ENCODE assay signal across 8 cellular contexts in genomic region chr4:140253556-140254027, GRCh38.
DNase-seq lines count a peak whose midpoint lies in the region; ATAC-seq and TF ChIP-seq lines count a peak whose summit lies in the region.

No MANE protein-coding gene starts in this region.

- intact Hi-C loops in thyroid gland (cut with DNase I), result loop anchor here (2.0 to 5.0 kb wide), 4 partner anchors 101 to 519 kb away; no protein-coding TSS in a partner anchor

- peak overlapping the region; percentile 73 for H3K4me3 Mint-ChIP-seq in activated T-cell treated with anti-CD3 and anti-CD28 coated beads, Interleukin-2, amount 50 U/mL, for 4 hours
- H3K4me3 Mint-ChIP-seq in activated naive CD8-positive, alpha-beta T cell treated with anti-CD3 and anti-CD28 coated beads, Interleukin-2, amount 50 U/mL, for 24 hours, result peak overlapping the region; percentile 54
- peak overlapping the region; percentile 54 for H3K4me3 Mint-ChIP-seq in mesothelial cell of epicardium

- no peaks in the 10 kb centered on the region for H3K9me3 ChIP-seq in thyroid gland

- no peak for DNase-seq in activated T-cell treated with anti-CD3 and anti-CD28 coated beads, Interleukin-2, amount 50 U/mL, for 4 hours
- DNase-seq in activated T-cell treated with anti-CD3 and anti-CD28 coated beads, Interleukin-2, amount 50 U/mL, for 48 hours, result no peak
- no peak for DNase-seq in activated naive CD8-positive, alpha-beta T cell treated with anti-CD3 and anti-CD28 coated beads, Interleukin-2, amount 50 U/mL, for 24 hours
- DNase-seq in mesothelial cell of epicardium (ENCODE audit: low spot score in 2 of 2, unreplicated experiment in 2 of 2) (no peak), thyroid gland (no peak), DMS79 (lab: John Stamatoyannopoulos, UW) (no peak), NCI-H226 (no peak)

- peak overlapping the region; percentile 6 for H3K27ac Mint-ChIP-seq in activated naive CD8-positive, alpha-beta T cell treated with anti-CD3 and anti-CD28 coated beads, Interleukin-2, amount 50 U/mL, for 24 hours
- H3K27ac Mint-ChIP-seq in mesothelial cell of epicardium, result peak overlapping the region; percentile 70

- H3K27me3 ChIP-seq in thyroid gland, result no peaks in the 10 kb centered on the region

- no peak for TF ChIP-seq CTCF in mesothelial cell of epicardium (IDR thresholded peaks at IDR 0.05; ENCODE audit: unreplicated experiment)
- TF ChIP-seq CTCF in thyroid gland (IDR thresholded peaks at IDR 0.05), result no peak

- no peaks in the 10 kb centered on the region for H3K36me3 ChIP-seq in thyroid gland

- H3K4me3 ChIP-seq in thyroid gland (replicated peaks in 1 of 3), result peak overlapping the region in 1 of 3 donors; percentile 64

- peaks cover 4% of the 10 kb centered on the region for H3K4me1 Mint-ChIP-seq in activated T-cell treated with anti-CD3 and anti-CD28 coated beads, Interleukin-2, amount 50 U/mL, for 4 hours (ENCODE audit: low read depth)
- peaks cover 31% of the 10 kb centered on the region for H3K4me1 Mint-ChIP-seq in activated naive CD8-positive, alpha-beta T cell treated with anti-CD3 and anti-CD28 coated beads, Interleukin-2, amount 50 U/mL, for 24 hours
- H3K4me1 Mint-ChIP-seq in mesothelial cell of epicardium, result peaks cover 70% of the 10 kb centered on the region

- H3K9me3 Mint-ChIP-seq in activated T-cell treated with anti-CD3 and anti-CD28 coated beads, Interleukin-2, amount 50 U/mL, for 4 hours, result no peaks in the 10 kb centered on the region
- H3K9me3 Mint-ChIP-seq in activated naive CD8-positive, alpha-beta T cell treated with anti-CD3 and anti-CD28 coated beads, Interleukin-2, amount 50 U/mL, for 24 hours, result no peaks in the 10 kb centered on the region
- H3K9me3 Mint-ChIP-seq in mesothelial cell of epicardium, result no peaks in the 10 kb centered on the region

- peak overlapping the region in 2 of 3 donors; percentile 97 for H3K27ac ChIP-seq in thyroid gland

- peaks cover 24% of the 10 kb centered on the region for H3K27me3 Mint-ChIP-seq in activated T-cell treated with anti-CD3 and anti-CD28 coated beads, Interleukin-2, amount 50 U/mL, for 4 hours (ENCODE audit: low read depth)
- H3K27me3 Mint-ChIP-seq in activated naive CD8-positive, alpha-beta T cell treated with anti-CD3 and anti-CD28 coated beads, Interleukin-2, amount 50 U/mL, for 24 hours, result peaks cover 19% of the 10 kb centered on the region
- H3K27me3 Mint-ChIP-seq in mesothelial cell of epicardium (ENCODE audit: low read depth), result no peaks in the 10 kb centered on the region

- no peaks in the 10 kb centered on the region for H3K36me3 Mint-ChIP-seq in activated T-cell treated with anti-CD3 and anti-CD28 coated beads, Interleukin-2, amount 50 U/mL, for 4 hours (ENCODE audit: insufficient read depth)
- H3K36me3 Mint-ChIP-seq in activated naive CD8-positive, alpha-beta T cell treated with anti-CD3 and anti-CD28 coated beads, Interleukin-2, amount 50 U/mL, for 24 hours (ENCODE audit: low read depth), result no peaks in the 10 kb centered on the region
- no peaks in the 10 kb centered on the region for H3K36me3 Mint-ChIP-seq in mesothelial cell of epicardium

- TF ChIP-seq POLR2A in thyroid gland (IDR thresholded peaks at IDR 0.05), result no peak

- 61% methylated on average over 8 of the region's 8 CpGs for WGBS in thyroid gland, 2 donors

- H3K4me1 ChIP-seq in thyroid gland, result peaks cover 10 to 28% of the 10 kb centered on the region in 2 donors

- no peak for ATAC-seq in activated T-cell treated with anti-CD3 and anti-CD28 coated beads, Interleukin-2, amount 50 U/mL, for 4 hours
- no peak for ATAC-seq in activated naive CD8-positive, alpha-beta T cell treated with anti-CD3 and anti-CD28 coated beads, Interleukin-2, amount 50 U/mL, for 24 hours
- ATAC-seq in GM21737 (IDR thresholded peaks at IDR 0.05; ENCODE audit: unreplicated experiment), result no peak
